Comparison of ENCODE assay signal across 8 cellular contexts in the genomic region with DNA sequence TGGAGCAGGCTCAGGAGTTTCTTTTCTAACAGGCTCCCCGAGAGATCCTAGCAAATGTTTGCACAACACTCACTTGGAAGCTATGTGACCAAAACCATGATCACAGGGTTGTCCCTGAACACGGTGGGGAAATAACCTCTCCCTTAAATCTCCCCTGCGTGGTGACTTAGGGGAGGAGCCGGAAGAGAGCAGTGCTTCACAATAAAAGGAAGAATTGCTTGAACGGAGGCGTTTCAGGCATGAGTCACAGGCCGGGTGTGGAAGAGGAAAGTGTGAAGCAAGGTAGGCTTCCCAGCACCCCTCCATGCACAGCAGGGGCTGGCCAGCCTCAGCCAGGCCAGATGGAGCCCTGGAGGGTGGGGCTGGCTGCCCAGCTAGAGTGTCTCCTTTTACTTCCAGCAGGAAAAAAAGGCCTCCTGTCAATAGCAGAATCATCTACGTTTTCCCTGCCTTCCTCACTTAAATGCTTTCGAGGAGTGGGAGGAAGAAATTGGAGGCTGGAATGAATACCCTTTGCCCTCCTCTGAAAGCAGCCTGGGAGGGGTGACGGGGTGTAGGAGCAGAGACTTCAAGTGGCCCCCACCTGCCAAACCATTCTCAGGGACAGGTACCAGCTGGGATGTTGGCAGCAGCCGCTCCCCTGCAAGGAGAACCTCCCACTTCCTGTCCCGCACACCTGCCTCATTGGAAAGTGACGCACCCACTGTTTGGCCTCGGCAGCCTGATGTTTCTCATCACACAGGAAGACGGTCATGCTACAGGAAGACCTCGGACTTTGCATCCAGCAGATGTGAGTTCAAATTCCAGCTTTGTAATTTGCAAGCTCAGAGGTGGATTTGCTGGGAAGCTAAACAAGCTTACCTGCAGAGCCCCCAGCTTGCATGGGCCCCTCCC. TPM values are rescaled to one million over a fixed set of nuclear protein-coding genes. Genes with fewer than 3 reads are reported as not detected.
DNase-seq lines count a peak whose midpoint lies in the region; ATAC-seq, FAIRE-seq and TF ChIP-seq lines count a peak whose summit lies in the region.

No MANE protein-coding gene starts in this region.

- no peaks in the 10 kb centered on the region; the same call in 2 of the 3 replicates for H3K9me3 ChIP-seq in GM12878 (replicated peaks; ENCODE audit: control insufficient read depth, insufficient read depth, low read length)
- H3K9me3 ChIP-seq in testis: no peaks in the 10 kb centered on the region

- H3K4me3 ChIP-seq in GM12878 (no peak overlapping the region), testis (no peak overlapping the region)

- WGBS in GM12878 (ENCODE audit: insufficient coverage, insufficient replicate concordance, low lambda C conversion rate, missing lambda C conversion rate): 11% methylated on average over 16 of the region's 16 CpGs
- WGBS in testis, 2 donors: 49 to 51% methylated on average over 16 of the region's 16 CpGs

- H3K36me3 ChIP-seq in GM12878 (ENCODE audit: control insufficient read depth in 2 of 2, insufficient read depth in 2 of 2, low read length in 1 of 2) (no peaks in the 10 kb centered on the region), testis (ENCODE audit: low read depth, missing control alignments) (no peaks in the 10 kb centered on the region)

- peak overlapping the region; percentile 91 for H3K27ac Mint-ChIP-seq in T-helper 2 cell treated with Interferon-gamma antibody and Interleukin-4, amounts not matched to agents 5 μg/mL and 100 μg/mL, for 36 hours

- no peaks in the 10 kb centered on the region for H3K9me3 Mint-ChIP-seq in T-helper 2 cell treated with Interferon-gamma antibody and Interleukin-4, amounts not matched to agents 5 μg/mL and 100 μg/mL, for 36 hours

- TF ChIP-seq CTCF in GM12878 (IDR thresholded peaks at IDR 0.05 in 2 of 3, conservative IDR thresholded peaks at IDR 0.05 in 1 of 3; ENCODE audit: control insufficient read depth in 2 of 3, extremely low read depth in 1 of 3, insufficient read depth in 1 of 3, low read depth in 3 of 3, low read length in 3 of 3) (peak in 1 of 3 experiments; percentile 24; a peak in 1 of 6 replicates), testis (IDR thresholded peaks at IDR 0.05) (no peak)

- SMC1A ChIA-PET in GM12878 (lab: Charles Lee; ENCODE audit: uncharacterized antibody, unreplicated experiment): interaction anchor here (0.7 to 1.7 kb wide), 14 partner anchors 9 to 403 kb away, joined by 3 to 6 read pairs (median 4); no protein-coding TSS in a partner anchor

- no TSS peak for BruUV-seq in GM12878 (replicated peaks; lab: Mats Ljungman, UMichigan)

- intact Hi-C loops in GM12878 (cut with micrococcal nuclease; ENCODE audit: unreplicated experiment): no loop called here
- intact Hi-C loops in testis (cut with DNase I; ENCODE audit: low total_unique reads): no loop called here

- H3K27me3 ChIP-seq in GM12878 (replicated peaks in 1 of 2; ENCODE audit: control insufficient read depth in 2 of 2, insufficient read depth in 2 of 2, low read length in 1 of 2): no peaks in the 10 kb centered on the region
- no peaks in the 10 kb centered on the region for H3K27me3 ChIP-seq in testis

- peak overlapping the region; percentile 63 for H3K4me2 ChIP-seq in GM12878 (ENCODE audit: control insufficient read depth, insufficient read depth)

- H3K27ac ChIP-seq in GM12878 (ENCODE audit: control insufficient read depth, insufficient read depth) (peak overlapping the region; percentile 33), testis (no peak overlapping the region)

- TF ChIP-seq POLR2A in GM12878 (IDR thresholded peaks at IDR 0.05; ENCODE audit: low read depth, low read length) (no peak), testis (IDR thresholded peaks at IDR 0.05) (no peak)

- H2AFZ ChIP-seq in GM12878 (ENCODE audit: control insufficient read depth, low read depth, low read length): peak overlapping the region; percentile 81

- FAIRE-seq in GM12878 (lab: Jason Lieb, UNC): peak; percentile 44

- H3K4me1 ChIP-seq in GM12878 (ENCODE audit: control insufficient read depth, insufficient read depth, low read length) (peaks cover 13% of the 10 kb centered on the region), testis (no peaks in the 10 kb centered on the region)

- peak; percentile 43; the same call in 1 of the 2 replicates for TF ChIP-seq RAD21 in GM12878 (IDR thresholded peaks at IDR 0.05; ENCODE audit: insufficient read depth, low read depth, low read length)

- POLR2A ChIA-PET in GM12878 (lab: Charles Lee): interaction anchor here (1.2 to 1.6 kb wide), 4 partner anchors 29 to 217 kb away, joined by 3 to 8 read pairs (median 6); no protein-coding TSS in a partner anchor

- in situ Hi-C loops in GM12878 (cut with MboI): no loop called here

- peaks cover 33% of the 10 kb centered on the region for H3K4me1 Mint-ChIP-seq in T-helper 2 cell treated with Interferon-gamma antibody and Interleukin-4, amounts not matched to agents 5 μg/mL and 100 μg/mL, for 36 hours (ENCODE audit: low read depth)

- RAD21 ChIA-PET in GM12878 (lab: Charles Lee; ENCODE audit: unreplicated experiment): interaction anchor here (1.1 to 1.9 kb wide), 5 partner anchors 24 to 93 kb away, joined by 3 to 8 read pairs (median 6); a partner anchor contains a TSS

- H3K36me3 Mint-ChIP-seq in T-helper 2 cell treated with Interferon-gamma antibody and Interleukin-4, amounts not matched to agents 5 μg/mL and 100 μg/mL, for 36 hours (ENCODE audit: low read depth): no peaks in the 10 kb centered on the region

- no peaks in the 10 kb centered on the region for H4K20me1 ChIP-seq in GM12878 (ENCODE audit: control insufficient read depth, insufficient read depth)

- no peaks in the 10 kb centered on the region for H3K27me3 Mint-ChIP-seq in T-helper 2 cell treated with Interferon-gamma antibody and Interleukin-4, amounts not matched to agents 5 μg/mL and 100 μg/mL, for 36 hours (ENCODE audit: low read depth)

- H3K4me3 Mint-ChIP-seq in T-helper 2 cell treated with Interferon-gamma antibody and Interleukin-4, amounts not matched to agents 5 μg/mL and 100 μg/mL, for 36 hours: peak overlapping the region; percentile 82

- 0 out of 2 replicates have a peak overlapping the region, but pooled peaks have one; percentile 46 for H3K9ac ChIP-seq in GM12878 (ENCODE audit: control insufficient read depth, insufficient read depth, low read length)

- peak; percentile 37 for DNase-seq in GM04503 (ENCODE audit: low read depth)
- DNase-seq in NCI-H1417 (lab: John Stamatoyannopoulos, UW): peak; percentile 41 to 93 (median 89)
- peak; percentile 90 for DNase-seq in T-helper 2 cell treated with Interferon-gamma antibody and Interleukin-4, amounts not matched to agents 5 μg/mL and 100 μg/mL, for 36 hours (ENCODE audit: low spot score)
- DNase-seq in GM12878 (ENCODE audit: low read depth, low spot score): peak; percentile 48
- DNase-seq in islet precursor cell: peak; percentile 93
- DNase-seq in stimulated activated CD4-positive, alpha-beta T cell treated with anti-CD3 and anti-CD28 coated beads, Interleukin-2, amount 100 ng/mL, for 4 hours (ENCODE audit: low read depth): peak; percentile 89
- DNase-seq in testis: no peak

- CTCF ChIA-PET in GM12878 (lab: Yijun Ruan, JAX): interaction anchor here (0.8 to 2.4 kb wide), 8 partner anchors 10 to 433 kb away, joined by 3 to 12 read pairs (median 3); no protein-coding TSS in a partner anchor

- ATAC-seq in HG02623 (IDR thresholded peaks at IDR 0.05; ENCODE audit: unreplicated experiment) (peak; percentile 77), GM12878 (peak; percentile 95)

- no peaks in the 10 kb centered on the region for H3K79me2 ChIP-seq in GM12878 (ENCODE audit: control insufficient read depth, insufficient read depth, low read length)

- TF ChIP-seq EP300 in GM12878 (IDR thresholded peaks at IDR 0.05; ENCODE audit: borderline replicate concordance in 1 of 2, control insufficient read depth in 1 of 2, low read depth in 2 of 2, low read length in 2 of 2): 0 out of 4 replicates have a peak, but pooled peaks of 1 of the 2 experiments have one; percentile 11

TF ChIP-seq in GM12878, 131 proteins besides CTCF, POLR2A, EP300 and RAD21 (continues in another document):
- TF ChIP-seq, protein P1, sequence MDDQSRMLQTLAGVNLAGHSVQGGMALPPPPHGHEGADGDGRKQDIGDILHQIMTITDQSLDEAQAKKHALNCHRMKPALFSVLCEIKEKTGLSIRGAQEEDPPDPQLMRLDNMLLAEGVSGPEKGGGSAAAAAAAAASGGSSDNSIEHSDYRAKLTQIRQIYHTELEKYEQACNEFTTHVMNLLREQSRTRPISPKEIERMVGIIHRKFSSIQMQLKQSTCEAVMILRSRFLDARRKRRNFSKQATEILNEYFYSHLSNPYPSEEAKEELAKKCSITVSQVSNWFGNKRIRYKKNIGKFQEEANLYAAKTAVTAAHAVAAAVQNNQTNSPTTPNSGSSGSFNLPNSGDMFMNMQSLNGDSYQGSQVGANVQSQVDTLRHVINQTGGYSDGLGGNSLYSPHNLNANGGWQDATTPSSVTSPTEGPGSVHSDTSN (IDR thresholded peaks at IDR 0.05; ENCODE audit: insufficient replicate concordance, low read depth, low read length): no peak
- TF ChIP-seq ASH2L (IDR thresholded peaks at IDR 0.05; ENCODE audit: borderline replicate concordance, low read depth): no peak

RNA-seq across cellular contexts. Expression of a gene that starts 30.1 kb away (rescaled TPM):
- total RNA-seq in GM12878 (2013; cell fraction: nucleolus; rRNA removed): 233 and 280 TPM in 2 replicates
- total RNA-seq in GM12878 (2014; rRNA removed): 106 and 118 TPM in 2 replicates
- total RNA-seq in GM12878 (2014; rRNA removed; fragmentation: Illumina TruSeq; extraction: Trizol): 133 and 135 TPM in 2 replicates
- total RNA-seq in GM12878 (2021): 141 and 144 TPM in 2 replicates
- 130 TPM for polyA plus RNA-seq in GM12878 (2011; ENCODE audit: low read depth)
- 132 and 194 TPM in 2 replicates for polyA plus RNA-seq in GM12878 (2011; rRNA removed)
- 61.5 and 81.4 TPM in 2 replicates for polyA plus RNA-seq in GM12878 (2011; cell fraction: cytosol; rRNA removed)
- polyA plus RNA-seq in GM12878 (2011; cell fraction: nucleus; rRNA removed): 66.5 and 68.6 TPM in 2 replicates
- 92.9 and 105 TPM in 2 replicates for polyA plus RNA-seq in GM12878 (2012)
- polyA plus RNA-seq in GM12878 (2014; fragmentation: Illumina TruSeq; extraction: Trizol): 145 and 187 TPM in 2 replicates
- polyA plus RNA-seq in GM12878 (2014; fragmentation: Nextera tagmentation; extraction: Ambion mirVana): 100 to 1,000 TPM; 190 to 199 TPM
- 93.1 and 111 TPM in 2 replicates for polyA plus RNA-seq in GM12878 (2014; rRNA removed)
- polyA plus RNA-seq in GM12878 (2016; fragmentation: Nextera tagmentation; extraction: Ambion mirVana): 100 to 1,000 TPM; 167 to 168 TPM
- 135 and 229 TPM in 2 replicates for polyA minus RNA-seq in GM12878 (2011; rRNA and poly(A)+ RNA removed)
- polyA minus RNA-seq in GM12878 (2011; cell fraction: cytosol; rRNA and poly(A)+ RNA removed): 53.3 and 71.7 TPM in 2 replicates
- polyA minus RNA-seq in GM12878 (2011; cell fraction: nucleus; rRNA and poly(A)+ RNA removed): 71.0 and 107 TPM in 2 replicates
- total RNA-seq in testis: 100 to 1,000 TPM; 106 to 126 TPM
- 166 TPM for polyA plus RNA-seq in testis (ENCODE audit: insufficient read depth, low read depth, low replicate concordance)
